ENCODE assay signal across 8 cellular contexts in genomic region chr17:40551874-40552768, GRCh38. TPM values are rescaled to one million over a fixed set of nuclear protein-coding genes. Genes with fewer than 3 reads are reported as not detected.
DNase-seq lines count a peak whose midpoint lies in the region; ATAC-seq and TF ChIP-seq lines count a peak whose summit lies in the region.

No MANE protein-coding gene starts in this region.

- ATAC-seq in CD8-positive, alpha-beta T cell = no peak
- ATAC-seq in GM21723 (IDR thresholded peaks at IDR 0.05; ENCODE audit: unreplicated experiment) (no peak), GM19467 (IDR thresholded peaks at IDR 0.05; ENCODE audit: unreplicated experiment) (no peak)

- H3K27ac ChIP-seq in CD8-positive, alpha-beta T cell (ENCODE audit: low read depth, low read length) = no peak overlapping the region
- peak overlapping the region; percentile 84 for H3K27ac ChIP-seq in urinary bladder (ENCODE audit: low read depth)

- H3K9me3 Mint-ChIP-seq in CD8-positive, alpha-beta T cell = no peaks in the 10 kb centered on the region

- peaks cover 45% of the 10 kb centered on the region for H3K36me3 ChIP-seq in CD8-positive, alpha-beta T cell (ENCODE audit: insufficient read depth, low read length)
- H3K36me3 ChIP-seq in urinary bladder (ENCODE audit: insufficient read depth) = no peaks in the 10 kb centered on the region

- no peaks in the 10 kb centered on the region for H3K27me3 ChIP-seq in CD8-positive, alpha-beta T cell (ENCODE audit: insufficient read depth, low read length)

- no peak for TF ChIP-seq CTCF in CD8-positive, alpha-beta T cell (IDR thresholded peaks at IDR 0.05)

- H3K36me3 Mint-ChIP-seq in CD8-positive, alpha-beta T cell = peaks cover 67% of the 10 kb centered on the region

- H3K27me3 Mint-ChIP-seq in CD8-positive, alpha-beta T cell (ENCODE audit: low read depth) = no peaks in the 10 kb centered on the region

- peak in 4 of 7 experiments; percentile 28 to 65 (median 50) for DNase-seq in CD8-positive, alpha-beta T cell
- DNase-seq in NCI-H82 (lab: John Stamatoyannopoulos, UW) (peak; percentile 86), cerebellum (ENCODE audit: low spot score) (peak; percentile 82), middle frontal gyrus (ENCODE audit: extremely low spot score, low spot score) (peak; percentile 40), NCI-H345 treated with DMSO at 0.1 percent for 48 hours (lab: John Stamatoyannopoulos, UW; ENCODE audit: unreplicated experiment) (no peak)

- peaks cover 99% of the 10 kb centered on the region for H3K4me1 ChIP-seq in CD8-positive, alpha-beta T cell (ENCODE audit: insufficient read depth, low read length)
- H3K4me1 ChIP-seq in urinary bladder (ENCODE audit: insufficient read depth) = peaks cover 6% of the 10 kb centered on the region

- no peak overlapping the region for H3K4me3 Mint-ChIP-seq in CD8-positive, alpha-beta T cell

- POLR2A ChIA-PET in CD8-positive, alpha-beta T cell (lab: Charles Lee) = interaction anchor here (0.5 to 23.6 kb wide), 20 partner anchors 8 to 267 kb away, joined by 3 to 755 read pairs (median 5); partner anchors contain the start of genes CCR7, GJD3, SMARCE1 and TOP2A

- 58% methylated on average over 32 of the region's 32 CpGs for WGBS in urinary bladder

- CTCF ChIA-PET in CD8-positive, alpha-beta T cell (lab: Charles Lee) = interaction anchor here (1.0 to 26.4 kb wide), 7 partner anchors 10 to 194 kb away, joined by 3 to 638 read pairs (median 7); partner anchors contain the start of gene CCR7

- peaks cover 100% of the 10 kb centered on the region for H3K4me1 Mint-ChIP-seq in CD8-positive, alpha-beta T cell (ENCODE audit: low read depth)

- peak overlapping the region; percentile 94 for H3K27ac Mint-ChIP-seq in CD8-positive, alpha-beta T cell

- no peak overlapping the region for H3K4me3 ChIP-seq in CD8-positive, alpha-beta T cell (ENCODE audit: low read depth, low read length)
- H3K4me3 ChIP-seq in urinary bladder (ENCODE audit: low read depth, low read length) = no peak overlapping the region

- intact Hi-C loops in CD8-positive, alpha-beta T cell (cut with DNase I, micrococcal nuclease) = loop anchor here (1.0 to 10.0 kb wide), 2 partner anchors 11 to 173 kb away; no protein-coding TSS in a partner anchor

- no peaks in the 10 kb centered on the region for H3K9me3 ChIP-seq in CD8-positive, alpha-beta T cell (ENCODE audit: low read length)

RNA-seq across cellular contexts. Expression of gene CCR7, which starts 13.2 kb away (rescaled TPM):
- 100 to 1,000 TPM; 196 to 199 TPM for total RNA-seq in CD8-positive, alpha-beta T cell
- total RNA-seq in cerebellum (not detected), urinary bladder (0.58 TPM)
- polyA plus RNA-seq in urinary bladder = 0.39 TPM

RNA-seq across cellular contexts. Expression of gene TNS4, which starts 50.7 kb away (rescaled TPM):
- 1 to 10 TPM; 1.9 to 2.9 TPM for total RNA-seq in CD8-positive, alpha-beta T cell
- not detected for total RNA-seq in cerebellum
- total RNA-seq in urinary bladder = 5.4 TPM
- polyA plus RNA-seq in urinary bladder = 5.0 TPM

Comparison
In these comparisons a context has a peak if more than half of its experiments do, and no peak if none do; other contexts are left out.
1. RNA of gene CCR7, which starts 13.2 kb away (total RNA-seq): 196 to 199 TPM in CD8-positive, alpha-beta T cell; 0.58 TPM in urinary bladder (single experiment) and not detected in cerebellum (single experiment); every median in the first group is over 100 times any median in the second.